Comparison of ENCODE assay signal across 16 cellular contexts in genomic region chr2:33313039-33313438, GRCh38.
DNase-seq lines count a peak whose midpoint lies in the region; ATAC-seq and TF ChIP-seq lines count a peak whose summit lies in the region.
"Had no signal": no experiment of that assay in that cellular context is flagged by ENCODE, and none has a peak within 500 bp of the region (broad histone marks: within the 10 kb centered on the region; RNA-seq: fewer than 3 reads in every experiment).

No MANE protein-coding gene starts in this region.

- H3K4me1 ChIP-seq in esophagus muscularis mucosa (peaks cover 0 to 59% (median 54%) of the 10 kb centered on the region in 4 donors), stomach (no peaks in the 10 kb centered on the region)

- no peak overlapping the region for H3K27ac Mint-ChIP-seq in activated CD4-positive, alpha-beta T cell treated with anti-CD3 and anti-CD28 coated beads, Interleukin-2, amount 10 ng/mL, durations not matched to agents 24 days and 14 days
- H3K27ac Mint-ChIP-seq in stimulated activated effector memory CD8-positive, alpha-beta T cell treated with anti-CD3 and anti-CD28 coated beads, Interleukin-12 subunit alpha, Interleukin-12 subunit beta, amount 100 ng/mL, for 72 hours = no peak overlapping the region
- H3K27ac Mint-ChIP-seq: CD14-positive monocyte; CD8-positive, alpha-beta T cell; GM23338 had no signal

- peak overlapping the region; percentile 21 to 61 (median 48) for H3K27ac ChIP-seq in esophagus muscularis mucosa (replicated peaks in 1 of 4)
- no peak overlapping the region for H3K27ac ChIP-seq in stomach
- H3K27ac ChIP-seq: 22Rv1, HL-60 had no signal

- in situ Hi-C loops in G401 (cut with HindIII; ENCODE audit: low sequenced_read_pairs) = no loop called here

- TF ChIP-seq EP300 in esophagus muscularis mucosa (IDR thresholded peaks at IDR 0.05) = no peak
- no peak for TF ChIP-seq EP300 in stomach (IDR thresholded peaks at IDR 0.05)

- H3K27me3 Mint-ChIP-seq in activated CD4-positive, alpha-beta T cell treated with anti-CD3 and anti-CD28 coated beads, Interleukin-2, amount 10 ng/mL, durations not matched to agents 24 days and 14 days = peaks cover 7% of the 10 kb centered on the region

- H3K27me3 ChIP-seq in esophagus muscularis mucosa (no peaks in the 10 kb centered on the region), stomach (no peaks in the 10 kb centered on the region)

- H3K36me3 Mint-ChIP-seq in activated CD4-positive, alpha-beta T cell treated with anti-CD3 and anti-CD28 coated beads, Interleukin-2, amount 10 ng/mL, durations not matched to agents 24 days and 14 days (ENCODE audit: low read depth) = no peaks in the 10 kb centered on the region
- no peaks in the 10 kb centered on the region for H3K36me3 Mint-ChIP-seq in stimulated activated effector memory CD8-positive, alpha-beta T cell treated with anti-CD3 and anti-CD28 coated beads, Interleukin-12 subunit alpha, Interleukin-12 subunit beta, amount 100 ng/mL, for 72 hours
- H3K36me3 Mint-ChIP-seq: CD14-positive monocyte; CD8-positive, alpha-beta T cell had no signal

- H3K4me3 ChIP-seq in esophagus muscularis mucosa (no peak overlapping the region), stomach (no peak overlapping the region)
- H3K4me3 ChIP-seq: GM23338 had no signal

- H3K4me1 Mint-ChIP-seq in activated CD4-positive, alpha-beta T cell treated with anti-CD3 and anti-CD28 coated beads, Interleukin-2, amount 10 ng/mL, durations not matched to agents 24 days and 14 days = no peaks in the 10 kb centered on the region
- peaks cover 12% of the 10 kb centered on the region for H3K4me1 Mint-ChIP-seq in stimulated activated effector memory CD8-positive, alpha-beta T cell treated with anti-CD3 and anti-CD28 coated beads, Interleukin-12 subunit alpha, Interleukin-12 subunit beta, amount 100 ng/mL, for 72 hours
- H3K4me1 Mint-ChIP-seq: CD14-positive monocyte, GM23338 had no signal

- peaks cover 7% of the 10 kb centered on the region for H3K9me3 Mint-ChIP-seq in activated CD4-positive, alpha-beta T cell treated with anti-CD3 and anti-CD28 coated beads, Interleukin-2, amount 10 ng/mL, durations not matched to agents 24 days and 14 days
- H3K9me3 Mint-ChIP-seq in stimulated activated effector memory CD8-positive, alpha-beta T cell treated with anti-CD3 and anti-CD28 coated beads, Interleukin-12 subunit alpha, Interleukin-12 subunit beta, amount 100 ng/mL, for 72 hours = no peaks in the 10 kb centered on the region
- H3K9me3 Mint-ChIP-seq: CD8-positive, alpha-beta T cell; GM23338 had no signal

- TF ChIP-seq CTCF in esophagus muscularis mucosa (IDR thresholded peaks at IDR 0.05) (no peak), stomach (IDR thresholded peaks at IDR 0.05) (no peak)

- intact Hi-C loops in activated CD4-positive, alpha-beta T cell treated with anti-CD3 and anti-CD28 coated beads, Interleukin-2, amount 10 ng/mL, durations not matched to agents 24 days and 14 days (cut with micrococcal nuclease) = no loop called here
- intact Hi-C loops in esophagus muscularis mucosa (cut with DNase I) (no loop called here), stomach (cut with DNase I; ENCODE audit: low total_unique reads) (no loop called here)

- no peak for TF ChIP-seq POLR2A in esophagus muscularis mucosa (IDR thresholded peaks at IDR 0.05; ENCODE audit: low read depth)
- TF ChIP-seq POLR2A in stomach (IDR thresholded peaks at IDR 0.05) = no peak

- H3K9me3 ChIP-seq in esophagus muscularis mucosa (no peaks in the 10 kb centered on the region), stomach (no peaks in the 10 kb centered on the region)

- WGBS in esophagus muscularis mucosa = 88% methylated on average over 3 of the region's 3 CpGs
- 85 to 94% (median 89%) methylated on average over 3 of the region's 3 CpGs for WGBS in stomach, 5 donors

- no peak overlapping the region for H3K4me3 Mint-ChIP-seq in activated CD4-positive, alpha-beta T cell treated with anti-CD3 and anti-CD28 coated beads, Interleukin-2, amount 10 ng/mL, durations not matched to agents 24 days and 14 days
- no peak overlapping the region for H3K4me3 Mint-ChIP-seq in stimulated activated effector memory CD8-positive, alpha-beta T cell treated with anti-CD3 and anti-CD28 coated beads, Interleukin-12 subunit alpha, Interleukin-12 subunit beta, amount 100 ng/mL, for 72 hours
- H3K4me3 Mint-ChIP-seq: CD14-positive monocyte; CD8-positive, alpha-beta T cell; GM23338 had no signal

- DNase-seq in activated CD4-positive, alpha-beta T cell treated with anti-CD3 and anti-CD28 coated beads, Interleukin-2, amount 10 ng/mL, durations not matched to agents 24 days and 14 days = peak; percentile 1
- DNase-seq in activated CD4-positive, alpha-beta T cell treated with anti-CD3 and anti-CD28 coated beads, Interleukin-2, amount 50 U/mL, for 1 hour = no peak
- no peak for DNase-seq in esophagus muscularis mucosa (ENCODE audit: extremely low spot score)
- DNase-seq in stimulated activated effector memory CD8-positive, alpha-beta T cell treated with anti-CD3 and anti-CD28 coated beads, Interleukin-12 subunit alpha, Interleukin-12 subunit beta, amount 100 ng/mL, for 72 hours (ENCODE audit: low spot score in 2 of 2) = no peak
- DNase-seq in stomach = no peak
- no peak for DNase-seq in G401 (ENCODE audit: low spot score)
- DNase-seq in NCI-H524 treated with DMSO at 0.1 percent for 48 hours (lab: John Stamatoyannopoulos, UW) = no peak
- DNase-seq: CD8-positive, alpha-beta T cell; COR-L47; DMS53; H7 had no signal

- ATAC-seq in SK-N-SH treated with all-trans-retinoic acid at 6 μM for 48 hours = no peak
- peak; percentile 61 for ATAC-seq in stimulated activated effector memory CD8-positive, alpha-beta T cell treated with anti-CD3 and anti-CD28 coated beads, Interleukin-12 subunit alpha, Interleukin-12 subunit beta, amount 100 ng/mL, for 72 hours
- ATAC-seq: CD8-positive, alpha-beta T cell; GM23338 had no signal

- H3K36me3 ChIP-seq in esophagus muscularis mucosa (peaks cover 8 to 37% (median 19%) of the 10 kb centered on the region in 4 donors), stomach (peaks cover 0 to 16% (median 4%) of the 10 kb centered on the region in 4 donors)

TF ChIP-seq in SK-N-SH treated with all-trans-retinoic acid at 6 μM for 48 hours, 23 proteins besides CTCF, POLR2A, EP300 and RAD21:
- TF ChIP-seq OSR1 (CRISPR knock-in tag; IDR thresholded peaks at IDR 0.05) (no peak), ZC3H10 (CRISPR knock-in tag; IDR thresholded peaks at IDR 0.05) (no peak), CSRNP3 (CRISPR knock-in tag; IDR thresholded peaks at IDR 0.05) (no peak), ISL1 (CRISPR knock-in tag; IDR thresholded peaks at IDR 0.05) (peak; percentile 21; the same call in 1 of the 2 replicates), GLIS3 (CRISPR knock-in tag; IDR thresholded peaks at IDR 0.05) (no peak)

Comparison
In these comparisons a context has a peak if more than half of its experiments do, and no peak if none do; other contexts are left out.
1. H3K27ac ChIP-seq: peak in esophagus muscularis mucosa (4 of 4); none in stomach (0 of 5).